8 cellular contexts compared by ENCODE assay signal in genomic region chrX:48801281-48802088, GRCh38.
A peak's percentile ranks its signal among the peaks of the same experiment; 100 is the strongest.
DNase-seq lines count a peak whose midpoint lies in the region; ATAC-seq lines count a peak whose summit lies in the region.

TSS of gene HDAC6 (plus strand) at chrX:48802067. CDS start at chrX:48802693, 626 bp downstream.

- peak; percentile 99 for DNase-seq in Ammon's horn (ENCODE audit: low spot score)
- DNase-seq in GM19238 (ENCODE audit: insufficient read length, low spot score): peak; percentile 75
- peak; percentile 99 for DNase-seq in NCI-H524 (lab: John Stamatoyannopoulos, UW)
- DNase-seq in activated CD4-positive, alpha-beta T cell treated with anti-CD3 and anti-CD28 coated beads for 4 hours: peak; percentile 90 to 94
- peak; percentile 92 for DNase-seq in kidney glomerular epithelial cell (lab: John Stamatoyannopoulos, UW)
- peak; percentile 80 to 86 for DNase-seq in stimulated activated CD4-positive, alpha-beta T cell treated with anti-CD3 and anti-CD28 coated beads, Interleukin-1b, Interleukin-23, amount 100 ng/mL, for 1 hour (ENCODE audit: low read depth in 2 of 2)

- peak within 1 kb of the TSS; percentile 80 for H3K27ac ChIP-seq in cingulate gyrus (ENCODE audit: low read depth, low read length)

- ATAC-seq in HG03442 (IDR thresholded peaks at IDR 0.05; ENCODE audit: unreplicated experiment): peak; percentile 85

Comparison
In these comparisons a context has a peak if more than half of its experiments do, and no peak if none do; other contexts are left out.
1. Peak in every context shown above with its lines: DNase-seq, ATAC-seq and H3K27ac ChIP-seq.